Comparison of ENCODE assay signal across 8 cellular contexts in the genomic region with DNA sequence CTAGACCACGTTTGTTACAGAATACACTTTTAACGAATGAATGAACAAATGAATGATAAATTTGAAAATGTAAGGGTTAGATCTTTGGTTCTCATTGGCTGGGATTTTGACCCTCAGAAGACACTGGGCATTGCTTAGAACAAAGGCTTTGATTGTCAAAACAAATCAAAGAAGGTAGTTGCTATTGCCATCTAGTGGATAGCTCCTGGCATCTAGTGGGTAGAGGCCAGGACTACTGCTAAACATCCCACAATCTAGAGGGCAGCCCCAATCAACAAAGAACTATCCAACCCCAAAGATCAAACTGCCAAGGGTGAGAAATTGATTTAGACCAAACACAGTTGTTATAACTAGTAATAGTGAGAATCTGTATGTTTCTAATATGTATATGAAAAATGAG.
A peak's percentile ranks its signal among the peaks of the same experiment; 100 is the strongest.
DNase-seq lines count a peak whose midpoint lies in the region; ATAC-seq and TF ChIP-seq lines count a peak whose summit lies in the region.

No MANE protein-coding gene starts in this region.

- no peak overlapping the region for H3K4me3 Mint-ChIP-seq in CD4-positive, alpha-beta T cell

- no peak overlapping the region for H2AFZ ChIP-seq in neural cell (ENCODE audit: low read depth, low read length)

- no peak for TF ChIP-seq EP300 in neural cell (conservative IDR thresholded peaks at IDR 0.05; ENCODE audit: poor library complexity, severe bottlenecking)

- no peaks in the 10 kb centered on the region for H3K79me2 ChIP-seq in neural cell (replicated peaks; ENCODE audit: insufficient read depth, low read length)

- no peaks in the 10 kb centered on the region for H3K9me3 Mint-ChIP-seq in CD4-positive, alpha-beta T cell

- H3K9me3 ChIP-seq in neural cell (ENCODE audit: low read length) = no peaks in the 10 kb centered on the region
- no peaks in the 10 kb centered on the region for H3K9me3 ChIP-seq in CD4-positive, alpha-beta T cell (ENCODE audit: control insufficient read depth, low read length)

- H3K4me3 ChIP-seq in neural cell (ENCODE audit: low read length) = no peak overlapping the region

- no peaks in the 10 kb centered on the region for H3K9me2 ChIP-seq in neural cell (ENCODE audit: insufficient read depth, low read length)

- no peak overlapping the region for H3K27ac Mint-ChIP-seq in CD4-positive, alpha-beta T cell

- no peaks in the 10 kb centered on the region for H3K27me3 Mint-ChIP-seq in CD4-positive, alpha-beta T cell

- no peaks in the 10 kb centered on the region for H3F3A ChIP-seq in neural cell (ENCODE audit: insufficient read depth, low read length, poor library complexity, severe bottlenecking)

- H3K27ac ChIP-seq in RWPE1 (no peak overlapping the region), neural cell (ENCODE audit: low read length) (no peak overlapping the region)
- no peak overlapping the region for H3K27ac ChIP-seq in CD4-positive, alpha-beta T cell (ENCODE audit: low read depth, low read length)

- H3K9ac ChIP-seq in neural cell (ENCODE audit: low read length) = no peak overlapping the region

- no peaks in the 10 kb centered on the region for H3K36me3 Mint-ChIP-seq in CD4-positive, alpha-beta T cell (ENCODE audit: low read depth)

- H3K36me3 ChIP-seq in neural cell (ENCODE audit: insufficient read depth, low read length) = no peaks in the 10 kb centered on the region

- H3K4me1 Mint-ChIP-seq in CD4-positive, alpha-beta T cell (ENCODE audit: low read depth) = no peaks in the 10 kb centered on the region

- CTCF ChIA-PET in RWPE1 (lab: Yijun Ruan, JAX) = no interaction called here
- CTCF ChIA-PET in CD4-positive, alpha-beta T cell (lab: Charles Lee) = no interaction called here

- no peak for TF ChIP-seq RAD21 in neural cell (conservative IDR thresholded peaks at IDR 0.05)

- DNase-seq in Ammon's horn (ENCODE audit: low spot score) (peak; percentile 56), RWPE1 (ENCODE audit: low spot score) (peak; percentile 8), GM03348 (ENCODE audit: low spot score) (no peak)
- no peak for DNase-seq in CD4-positive, alpha-beta T cell
- DNase-seq in activated CD4-positive, alpha-beta T cell treated with anti-CD3 and anti-CD28 coated beads, Interleukin-2, amount 50 U/mL, for 1 hour = no peak

- no peaks in the 10 kb centered on the region for H4K20me1 ChIP-seq in neural cell (ENCODE audit: insufficient read depth)

- intact Hi-C loops in CD4-positive, alpha-beta T cell (cut with DNase I, micrococcal nuclease) = no loop called here

- H3K27me3 ChIP-seq in neural cell (ENCODE audit: insufficient read depth, low read depth, low read length) = no peaks in the 10 kb centered on the region
- no peaks in the 10 kb centered on the region for H3K27me3 ChIP-seq in CD4-positive, alpha-beta T cell (ENCODE audit: control insufficient read depth, insufficient read depth, low read length)

- TF ChIP-seq CTCF in RWPE1 (conservative IDR thresholded peaks at IDR 0.05; ENCODE audit: low read depth) (peak; percentile 26), neural cell (IDR thresholded peaks at IDR 0.05; ENCODE audit: poor library complexity, severe bottlenecking) (peak; percentile 23)
- no peak for TF ChIP-seq CTCF in CD4-positive, alpha-beta T cell (IDR thresholded peaks at IDR 0.05)

- ATAC-seq in GM19023 (IDR thresholded peaks at IDR 0.05; ENCODE audit: unreplicated experiment) = peak; percentile 82
- peak; percentile 91 for ATAC-seq in HG03175 (IDR thresholded peaks at IDR 0.05; ENCODE audit: unreplicated experiment)
- ATAC-seq in CD4-positive, alpha-beta T cell (ENCODE audit: poor library complexity) = no peak

- POLR2A ChIA-PET in RWPE1 (lab: Yijun Ruan, JAX; ENCODE audit: low non-redundant PET) = no interaction called here
- POLR2A ChIA-PET in CD4-positive, alpha-beta T cell (lab: Charles Lee) = no interaction called here

- no peak overlapping the region for H3K4me2 ChIP-seq in neural cell (ENCODE audit: low read length)

TF ChIP-seq in neural cell, 6 proteins besides CTCF, POLR2A, EP300 and RAD21:
- TF ChIP-seq MXI1 (conservative IDR thresholded peaks at IDR 0.05; ENCODE audit: poor library complexity, severe bottlenecking) (no peak), TAF1 (IDR thresholded peaks at IDR 0.05; ENCODE audit: low read depth) (no peak), SMC3 (conservative IDR thresholded peaks at IDR 0.05; ENCODE audit: poor library complexity) (no peak), EZH2 (IDR thresholded peaks at IDR 0.05; ENCODE audit: borderline replicate concordance, insufficient read depth, low read length, poor library complexity, severe bottlenecking) (no peak), POLR2AphosphoS5 (IDR thresholded peaks at IDR 0.05) (no peak)
- TF ChIP-seq, protein P1, sequence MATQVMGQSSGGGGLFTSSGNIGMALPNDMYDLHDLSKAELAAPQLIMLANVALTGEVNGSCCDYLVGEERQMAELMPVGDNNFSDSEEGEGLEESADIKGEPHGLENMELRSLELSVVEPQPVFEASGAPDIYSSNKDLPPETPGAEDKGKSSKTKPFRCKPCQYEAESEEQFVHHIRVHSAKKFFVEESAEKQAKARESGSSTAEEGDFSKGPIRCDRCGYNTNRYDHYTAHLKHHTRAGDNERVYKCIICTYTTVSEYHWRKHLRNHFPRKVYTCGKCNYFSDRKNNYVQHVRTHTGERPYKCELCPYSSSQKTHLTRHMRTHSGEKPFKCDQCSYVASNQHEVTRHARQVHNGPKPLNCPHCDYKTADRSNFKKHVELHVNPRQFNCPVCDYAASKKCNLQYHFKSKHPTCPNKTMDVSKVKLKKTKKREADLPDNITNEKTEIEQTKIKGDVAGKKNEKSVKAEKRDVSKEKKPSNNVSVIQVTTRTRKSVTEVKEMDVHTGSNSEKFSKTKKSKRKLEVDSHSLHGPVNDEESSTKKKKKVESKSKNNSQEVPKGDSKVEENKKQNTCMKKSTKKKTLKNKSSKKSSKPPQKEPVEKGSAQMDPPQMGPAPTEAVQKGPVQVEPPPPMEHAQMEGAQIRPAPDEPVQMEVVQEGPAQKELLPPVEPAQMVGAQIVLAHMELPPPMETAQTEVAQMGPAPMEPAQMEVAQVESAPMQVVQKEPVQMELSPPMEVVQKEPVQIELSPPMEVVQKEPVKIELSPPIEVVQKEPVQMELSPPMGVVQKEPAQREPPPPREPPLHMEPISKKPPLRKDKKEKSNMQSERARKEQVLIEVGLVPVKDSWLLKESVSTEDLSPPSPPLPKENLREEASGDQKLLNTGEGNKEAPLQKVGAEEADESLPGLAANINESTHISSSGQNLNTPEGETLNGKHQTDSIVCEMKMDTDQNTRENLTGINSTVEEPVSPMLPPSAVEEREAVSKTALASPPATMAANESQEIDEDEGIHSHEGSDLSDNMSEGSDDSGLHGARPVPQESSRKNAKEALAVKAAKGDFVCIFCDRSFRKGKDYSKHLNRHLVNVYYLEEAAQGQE (IDR thresholded peaks at IDR 0.05; ENCODE audit: borderline replicate concordance) = no peak

Comparison
In these comparisons a context has a peak if more than half of its experiments do, and no peak if none do; other contexts are left out.
1. DNase-seq: peak in Ammon's horn (single experiment) and RWPE1 (single experiment); none in CD4-positive, alpha-beta T cell (0 of 10), activated CD4-positive, alpha-beta T cell treated with anti-CD3 and anti-CD28 coated beads, Interleukin-2, amount 50 U/mL, for 1 hour (single experiment) and GM03348 (single experiment).